9 cellular contexts compared by ENCODE assay signal in genomic region chr11:125874556-125875124, GRCh38. TPM values are rescaled to one million over a fixed set of nuclear protein-coding genes. Genes with fewer than 3 reads are reported as not detected.
DNase-seq lines count a peak whose midpoint lies in the region; ATAC-seq and TF ChIP-seq lines count a peak whose summit lies in the region.
"Had no signal": no experiment of that assay in that cellular context is flagged by ENCODE, and none has a peak within 500 bp of the region (broad histone marks: within the 10 kb centered on the region; RNA-seq: fewer than 3 reads in every experiment).

No MANE protein-coding gene starts in this region.

- H3K4me3 ChIP-seq in AG10803 (ENCODE audit: low read length) (no peak overlapping the region), fibroblast of lung (replicated peaks in 1 of 4; ENCODE audit: control extremely low read depth in 1 of 4, insufficient read depth in 1 of 4, low read depth in 3 of 4, low read length in 4 of 4) (peak overlapping the region in 2 of 4 experiments; percentile 52 to 64), upper lobe of right lung (no peak overlapping the region)

- H3K79me2 ChIP-seq in fibroblast of lung (ENCODE audit: control insufficient read depth, insufficient read depth, low read length): no peaks in the 10 kb centered on the region

- H3K27ac ChIP-seq in fibroblast of lung (ENCODE audit: insufficient read depth, low read length): no peak overlapping the region
- no peak overlapping the region for H3K27ac ChIP-seq in upper lobe of right lung

- peak overlapping the region; percentile 80 for H3K4me2 ChIP-seq in fibroblast of lung (ENCODE audit: extremely low read depth, insufficient read depth, low read length)

- H3K36me3 ChIP-seq in fibroblast of lung (ENCODE audit: control insufficient read depth, insufficient read depth, low read length): no peaks in the 10 kb centered on the region
- no peaks in the 10 kb centered on the region for H3K36me3 ChIP-seq in upper lobe of right lung

- H3K9ac ChIP-seq in fibroblast of lung (ENCODE audit: insufficient read depth, low read length): no peak overlapping the region

- H3K27me3 ChIP-seq in fibroblast of lung (ENCODE audit: control insufficient read depth, insufficient read depth, low read length): no peaks in the 10 kb centered on the region
- H3K27me3 ChIP-seq in upper lobe of right lung: no peaks in the 10 kb centered on the region

- H2AFZ ChIP-seq in fibroblast of lung (ENCODE audit: low read length): peak overlapping the region; percentile 73

- intact Hi-C loops in upper lobe of right lung (cut with DNase I): no loop called here

- H3K4me3 Mint-ChIP-seq in naive thymus-derived CD8-positive, alpha-beta T cell: no peak overlapping the region
- H3K4me3 Mint-ChIP-seq: IgD-negative memory B cell had no signal

- H3K4me1 ChIP-seq in fibroblast of lung (ENCODE audit: control insufficient read depth, extremely low read depth, insufficient read depth, low read length) (no peaks in the 10 kb centered on the region), upper lobe of right lung (no peaks in the 10 kb centered on the region)

- peaks cover 0 to 4% (median under 1%) of the 10 kb centered on the region in 4 donors for H3K4me1 Mint-ChIP-seq in naive thymus-derived CD8-positive, alpha-beta T cell

- ATAC-seq in HG03175 (IDR thresholded peaks at IDR 0.05; ENCODE audit: unreplicated experiment): peak; percentile 71
- ATAC-seq in naive thymus-derived CD8-positive, alpha-beta T cell: peak; percentile 55 to 75
- ATAC-seq in upper lobe of right lung: peak; percentile 94

- POLR2A ChIA-PET in naive thymus-derived CD8-positive, alpha-beta T cell (lab: Charles Lee): interaction anchor here (0.5 kb wide), 1 partner anchor 915 kb away, joined by 3 read pairs; no protein-coding TSS in a partner anchor

- no peaks in the 10 kb centered on the region for H3K36me3 Mint-ChIP-seq in naive thymus-derived CD8-positive, alpha-beta T cell

- H3K9me3 ChIP-seq in fibroblast of lung (ENCODE audit: control insufficient read depth, insufficient read depth, low read depth, low read length) (no peaks in the 10 kb centered on the region), upper lobe of right lung (no peaks in the 10 kb centered on the region)

- in situ Hi-C loops in GM13977 (cut with MboI; ENCODE audit: low pct_unique_long_range_greater_than_20kb, low sequenced_read_pairs, unreplicated experiment): no loop called here

- no peaks in the 10 kb centered on the region for H4K20me1 ChIP-seq in fibroblast of lung (ENCODE audit: control insufficient read depth, extremely low read depth, insufficient read depth, low read length)

- TF ChIP-seq CTCF in AG10803 (conservative IDR thresholded peaks at IDR 0.05; ENCODE audit: low read length) (peak; percentile 88), GM13977 (IDR thresholded peaks at IDR 0.05; ENCODE audit: extremely low read depth, insufficient read depth, missing control alignments) (peak; percentile 83), fibroblast of lung (conservative IDR thresholded peaks at IDR 0.05 in 1 of 2, IDR thresholded peaks at IDR 0.05 in 1 of 2; ENCODE audit: low read depth in 1 of 2, low read length in 2 of 2) (peak; percentile 85 to 89), upper lobe of right lung (IDR thresholded peaks at IDR 0.05) (peak; percentile 82)

- peak; percentile 66 for DNase-seq in AG10803 (ENCODE audit: low read depth)
- peak; percentile 57 for DNase-seq in GM13977 (ENCODE audit: low spot score)
- DNase-seq in NCI-H446 treated with DMSO at 0.1 percent for 48 hours (lab: John Stamatoyannopoulos, UW): peak; percentile 45
- peak; percentile 11 to 22 for DNase-seq in activated CD4-positive, alpha-beta T cell treated with anti-CD3 and anti-CD28 coated beads, Interleukin-2, amount 50 U/mL, for 4 hours
- peak; percentile 49 to 80 for DNase-seq in fibroblast of lung (ENCODE audit: low read depth in 2 of 2)
- peak in 8 of 10 donors; percentile 9 to 70 (median 37) for DNase-seq in naive thymus-derived CD8-positive, alpha-beta T cell
- no peak for DNase-seq in upper lobe of right lung

- no peak overlapping the region for H3K27ac Mint-ChIP-seq in naive thymus-derived CD8-positive, alpha-beta T cell
- H3K27ac Mint-ChIP-seq: IgD-negative memory B cell had no signal

- peaks cover 0 to 11% (median 0%) of the 10 kb centered on the region in 9 donors for H3K9me3 Mint-ChIP-seq in naive thymus-derived CD8-positive, alpha-beta T cell

- peaks cover 0 to 15% (median 2%) of the 10 kb centered on the region in 5 donors for H3K27me3 Mint-ChIP-seq in naive thymus-derived CD8-positive, alpha-beta T cell
- H3K27me3 Mint-ChIP-seq: IgD-negative memory B cell had no signal

RNA-seq across cellular contexts. Expression of gene HYLS1, which starts 12.8 kb away (rescaled TPM):
- total RNA-seq in fibroblast of lung (5.6 and 6.3 TPM in 2 replicates), upper lobe of right lung (3.2 TPM)
- polyA plus RNA-seq in fibroblast of lung: 6.8 and 11.8 TPM in 2 replicates
- polyA plus RNA-seq in fibroblast of lung (2012): 4.8 and 8.9 TPM in 2 replicates
- 0.48 and 1.7 TPM in 2 replicates for polyA minus RNA-seq in fibroblast of lung (ENCODE audit: low replicate concordance)
- 1 to 10 TPM; 4.8 to 5.1 TPM for total RNA-seq in naive thymus-derived CD8-positive, alpha-beta T cell
- polyA plus RNA-seq in naive thymus-derived CD8-positive, alpha-beta T cell: 1 to 10 TPM; 4.1 to 7.5 (median 4.4) TPM

RNA-seq across cellular contexts. Expression of gene PUS3, which starts 28.4 kb away (rescaled TPM):
- total RNA-seq in fibroblast of lung (14.0 and 14.9 TPM in 2 replicates), upper lobe of right lung (11.1 TPM)
- polyA plus RNA-seq in fibroblast of lung: 15.3 and 16.0 TPM in 2 replicates
- polyA plus RNA-seq in fibroblast of lung (2012): 12.2 and 14.1 TPM in 2 replicates
- 1.7 and 5.4 TPM in 2 replicates for polyA minus RNA-seq in fibroblast of lung (ENCODE audit: low replicate concordance)
- 1 to 10 TPM; 8.2 to 8.4 TPM for total RNA-seq in naive thymus-derived CD8-positive, alpha-beta T cell
- polyA plus RNA-seq in naive thymus-derived CD8-positive, alpha-beta T cell: 10 to 100 TPM in 1 of 3 donors, 1 to 10 TPM in 2; 9.5 to 16.7 (median 9.8) TPM

RNA-seq across cellular contexts. Expression of gene DDX25, which starts 29.7 kb away (rescaled TPM):
- total RNA-seq in fibroblast of lung: not detected in 2 replicates
- polyA plus RNA-seq in fibroblast of lung: not detected in 2 replicates
- polyA plus RNA-seq in fibroblast of lung (2012): not detected in 2 replicates
- not detected in 2 replicates for polyA minus RNA-seq in fibroblast of lung (ENCODE audit: low replicate concordance)
- total RNA-seq in naive thymus-derived CD8-positive, alpha-beta T cell: under 1 TPM in 1 of 2 experiments, not detected in 1; 0.52 TPM
- under 1 TPM in 1 of 3 donors, not detected in 2; 0.89 TPM for polyA plus RNA-seq in naive thymus-derived CD8-positive, alpha-beta T cell
- 0.46 TPM for total RNA-seq in upper lobe of right lung

RNA-seq across cellular contexts. Expression of gene PATE4, which starts 41.5 kb away (rescaled TPM):
- total RNA-seq in fibroblast of lung: not detected in 2 replicates
- polyA plus RNA-seq in fibroblast of lung: not detected in 2 replicates
- polyA plus RNA-seq in fibroblast of lung (2012): not detected in 2 replicates
- polyA minus RNA-seq in fibroblast of lung (ENCODE audit: low replicate concordance): not detected in 2 replicates
- not detected for total RNA-seq in naive thymus-derived CD8-positive, alpha-beta T cell
- polyA plus RNA-seq in naive thymus-derived CD8-positive, alpha-beta T cell: not detected
- not detected for total RNA-seq in upper lobe of right lung
- polyA plus RNA-seq: IgD-negative memory B cell had no signal
